Comparison of ENCODE assay signal across 18 cellular contexts in the genomic region with DNA sequence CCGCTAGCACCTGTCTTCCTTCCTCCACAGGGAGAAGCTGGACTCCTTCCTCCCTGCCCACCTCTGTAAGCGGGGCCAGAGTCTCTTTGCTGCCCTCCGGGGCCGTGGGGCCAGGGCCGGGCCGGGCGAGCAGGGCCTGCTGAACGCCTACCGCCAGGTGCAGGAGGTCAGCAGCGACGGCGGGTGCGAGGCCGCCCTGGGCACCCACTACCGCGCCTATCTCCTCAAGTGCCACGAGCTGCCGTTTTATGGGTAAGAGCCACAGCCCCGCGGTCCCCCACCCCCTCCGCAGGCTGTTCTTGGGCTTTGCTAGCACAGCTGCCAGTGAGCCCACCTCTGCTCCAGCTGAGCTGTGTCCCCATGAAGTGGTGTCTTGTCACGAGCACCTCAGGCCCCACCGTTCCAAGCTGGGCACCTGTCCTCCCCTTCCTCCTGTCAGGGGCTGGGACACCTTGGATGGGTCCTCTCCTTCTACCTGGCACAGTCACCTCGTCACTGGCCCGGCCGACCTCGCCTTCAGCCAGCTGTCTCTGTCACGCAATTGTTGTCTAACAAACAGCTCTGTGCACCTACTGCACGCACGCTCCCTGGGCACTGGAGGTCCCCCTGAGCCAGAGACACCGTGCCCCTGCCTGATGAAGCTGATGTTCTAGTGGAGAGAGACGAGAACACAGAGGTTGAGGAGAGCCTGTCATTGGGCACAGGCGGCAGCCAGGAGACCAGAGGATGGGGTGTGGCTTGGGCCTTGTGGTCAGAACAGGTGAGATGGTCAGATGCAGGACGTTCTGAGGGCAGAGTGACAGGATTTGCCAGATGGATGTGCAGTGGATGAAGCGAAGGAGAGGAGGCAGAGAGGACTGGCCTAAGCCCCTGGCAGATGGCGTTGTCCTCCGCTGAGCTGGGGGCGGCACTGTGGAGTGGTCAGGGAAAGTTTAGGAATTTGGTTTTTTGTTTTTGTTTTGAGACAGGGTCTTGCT. TPM values are rescaled to one million over a fixed set of nuclear protein-coding genes. Genes with fewer than 3 reads are reported as not detected.
DNase-seq lines count a peak whose midpoint lies in the region; ATAC-seq and TF ChIP-seq lines count a peak whose summit lies in the region.
"Had no signal": no experiment of that assay in that cellular context is flagged by ENCODE, and none has a peak within 500 bp of the region (broad histone marks: within the 10 kb centered on the region; RNA-seq: fewer than 3 reads in every experiment).

No MANE protein-coding gene starts in this region.

- H3K27ac ChIP-seq in osteoblast (ENCODE audit: low read depth, low read length), result no peak overlapping the region
- H3K27ac ChIP-seq: adrenal gland, cardiac muscle cell, pancreas had no signal

- H3K4me3 ChIP-seq in osteoblast (ENCODE audit: insufficient read depth, low read length) (no peak overlapping the region), foreskin fibroblast (ENCODE audit: low read depth in 1 of 2, low read length in 2 of 2) (no peak overlapping the region)
- H3K4me3 ChIP-seq: adrenal gland, cardiac muscle cell, pancreas had no signal

- no peaks in the 10 kb centered on the region for H3K9me3 ChIP-seq in osteoblast (ENCODE audit: low read depth, low read length)
- H3K9me3 ChIP-seq: adrenal gland, pancreas had no signal

- H3K27me3 Mint-ChIP-seq in activated T-cell treated with anti-CD3 and anti-CD28 coated beads, Interleukin-2, amount 50 U/mL, for 24 hours, result no peaks in the 10 kb centered on the region
- no peaks in the 10 kb centered on the region for H3K27me3 Mint-ChIP-seq in activated T-cell treated with anti-CD3 and anti-CD28 coated beads, Interleukin-2, amount 50 U/mL, for 4 hours (ENCODE audit: low read depth)

- H4K20me1 ChIP-seq in osteoblast (ENCODE audit: insufficient read depth, low read length), result peaks cover 9% of the 10 kb centered on the region

- H2AFZ ChIP-seq in osteoblast (ENCODE audit: low read length), result no peak overlapping the region

- H3K4me3 Mint-ChIP-seq in activated T-cell treated with anti-CD3 and anti-CD28 coated beads, Interleukin-2, amount 50 U/mL, for 24 hours, result no peak overlapping the region
- H3K4me3 Mint-ChIP-seq in activated T-cell treated with anti-CD3 and anti-CD28 coated beads, Interleukin-2, amount 50 U/mL, for 4 hours, result no peak overlapping the region
- H3K4me3 Mint-ChIP-seq: CD14-positive monocyte, immature natural killer cell had no signal

- no peak for ATAC-seq in activated T-cell treated with anti-CD3 and anti-CD28 coated beads, Interleukin-2, amount 50 U/mL, for 4 hours
- ATAC-seq: pancreas had no signal

- peaks cover 82% of the 10 kb centered on the region for H3K36me3 Mint-ChIP-seq in activated T-cell treated with anti-CD3 and anti-CD28 coated beads, Interleukin-2, amount 50 U/mL, for 24 hours (ENCODE audit: low read depth)
- peaks cover 8% of the 10 kb centered on the region for H3K36me3 Mint-ChIP-seq in activated T-cell treated with anti-CD3 and anti-CD28 coated beads, Interleukin-2, amount 50 U/mL, for 4 hours (ENCODE audit: insufficient read depth)

- H3K36me3 ChIP-seq in osteoblast (ENCODE audit: insufficient read depth, low read length), result peaks cover 58% of the 10 kb centered on the region

- peaks cover under 1% of the 10 kb centered on the region for H3K4me1 Mint-ChIP-seq in activated T-cell treated with anti-CD3 and anti-CD28 coated beads, Interleukin-2, amount 50 U/mL, for 24 hours (ENCODE audit: low read depth)
- peaks cover 2% of the 10 kb centered on the region for H3K4me1 Mint-ChIP-seq in activated T-cell treated with anti-CD3 and anti-CD28 coated beads, Interleukin-2, amount 50 U/mL, for 4 hours (ENCODE audit: low read depth)

- no peak overlapping the region for H3K4me2 ChIP-seq in osteoblast (ENCODE audit: insufficient read depth, low read length)

- TF ChIP-seq CTCF in osteoblast (IDR thresholded peaks at IDR 0.05; ENCODE audit: extremely low read depth, low read depth, low read length) (no peak), foreskin fibroblast (IDR thresholded peaks at IDR 0.05; ENCODE audit: low read depth, low read length) (no peak)

- H3K4me1 ChIP-seq in osteoblast (ENCODE audit: insufficient read depth, low read length), result no peaks in the 10 kb centered on the region
- H3K4me1 ChIP-seq: pancreas had no signal

- peaks cover 31% of the 10 kb centered on the region for H3K79me2 ChIP-seq in osteoblast (ENCODE audit: insufficient read depth, low read length)

- DNase-seq in activated T-cell treated with anti-CD3 and anti-CD28 coated beads, Interleukin-2, amount 50 U/mL, for 24 hours, result no peak
- DNase-seq in activated T-cell treated with anti-CD3 and anti-CD28 coated beads, Interleukin-2, amount 50 U/mL, for 4 hours, result no peak
- peak; percentile 74 for DNase-seq in osteoblast (ENCODE audit: insufficient read length, low spot score, missing footprints)
- no peak for DNase-seq in foreskin fibroblast
- DNase-seq: adrenal gland; DMS53; effector CD4-positive, alpha-beta T cell; head of caudate nucleus; immature natural killer cell; Karpas-422; NCI-H1092; NCI-H2081; NCI-H510A; stimulated activated CD4-positive, alpha-beta T cell treated with anti-CD3 and anti-CD28 coated beads, Interleukin-2, amount 100 ng/mL, for 24 hours had no signal

- H3K9me3 Mint-ChIP-seq in activated T-cell treated with anti-CD3 and anti-CD28 coated beads, Interleukin-2, amount 50 U/mL, for 24 hours, result no peaks in the 10 kb centered on the region
- H3K9me3 Mint-ChIP-seq in activated T-cell treated with anti-CD3 and anti-CD28 coated beads, Interleukin-2, amount 50 U/mL, for 4 hours, result no peaks in the 10 kb centered on the region
- H3K9me3 Mint-ChIP-seq: immature natural killer cell had no signal

- no peaks in the 10 kb centered on the region for H3K27me3 ChIP-seq in osteoblast (ENCODE audit: insufficient read depth, low read length)
- H3K27me3 ChIP-seq: adrenal gland, cardiac muscle cell, pancreas had no signal

- peak overlapping the region; percentile 8 for H3K27ac Mint-ChIP-seq in activated T-cell treated with anti-CD3 and anti-CD28 coated beads, Interleukin-2, amount 50 U/mL, for 24 hours
- H3K27ac Mint-ChIP-seq: immature natural killer cell had no signal

RNA-seq across cellular contexts. Expression of gene FRMD8, which starts 10.6 kb away (rescaled TPM):
- 10 to 100 TPM; 43.0 to 49.2 (median 44.9) TPM for total RNA-seq in activated T-cell treated with anti-CD3 and anti-CD28 coated beads, Interleukin-2, amount 50 U/mL, for 4 hours
- total RNA-seq in osteoblast, result 62.2 and 78.2 TPM in 2 replicates

RNA-seq across cellular contexts. Expression of gene SLC25A45, which starts 14.6 kb away (rescaled TPM):
- 10 to 100 TPM in 1 of 3 donors, 1 to 10 TPM in 2; 7.0 to 11.1 (median 9.5) TPM for total RNA-seq in activated T-cell treated with anti-CD3 and anti-CD28 coated beads, Interleukin-2, amount 50 U/mL, for 4 hours
- 4.1 and 4.3 TPM in 2 replicates for total RNA-seq in osteoblast

RNA-seq across cellular contexts. Expression of gene NEAT1, which starts 25.5 kb away (rescaled TPM):
- total RNA-seq in activated T-cell treated with anti-CD3 and anti-CD28 coated beads, Interleukin-2, amount 50 U/mL, for 4 hours, result 100 to 1,000 TPM in 2 of 3 donors, 10 to 100 TPM in 1; 95.5 to 136 (median 123) TPM
- total RNA-seq in osteoblast, result 818 and 1,122 TPM in 2 replicates

RNA-seq across cellular contexts. Expression of gene TIGD3, which starts 42.5 kb away (rescaled TPM):
- total RNA-seq in activated T-cell treated with anti-CD3 and anti-CD28 coated beads, Interleukin-2, amount 50 U/mL, for 4 hours, result under 1 TPM; 0.46 to 0.66 (median 0.50) TPM
- total RNA-seq in osteoblast, result not detected in 2 replicates
- total RNA-seq: subcutaneous adipose tissue had no signal
